In genomic region chr14:97975960-97976359, GRCh38 we compare ENCODE assay signal across 15 cellular contexts.
DNase-seq lines count a peak whose midpoint lies in the region; ATAC-seq and TF ChIP-seq lines count a peak whose summit lies in the region.
"Had no signal": no experiment of that assay in that cellular context is flagged by ENCODE, and none has a peak within 500 bp of the region (broad histone marks: within the 10 kb centered on the region; RNA-seq: fewer than 3 reads in every experiment).

No MANE protein-coding gene starts in this region.

- H3K27me3 ChIP-seq in right atrium auricular region: no peaks in the 10 kb centered on the region
- H3K27me3 ChIP-seq in effector memory CD4-positive, alpha-beta T cell (replicated peaks; ENCODE audit: control insufficient read depth, insufficient read depth, low read length, poor library complexity, severe bottlenecking): no peaks in the 10 kb centered on the region
- no peaks in the 10 kb centered on the region for H3K27me3 ChIP-seq in thyroid gland
- H3K27me3 ChIP-seq in neural progenitor cell: no peaks in the 10 kb centered on the region
- H3K27me3 ChIP-seq: gastrocnemius medialis had no signal

- H3K36me3 Mint-ChIP-seq in activated CD8-positive, alpha-beta T cell treated with anti-CD3 and anti-CD28 coated beads for 36 hours (ENCODE audit: low read depth): peaks cover 28% of the 10 kb centered on the region
- H3K36me3 Mint-ChIP-seq in neural progenitor cell: no peaks in the 10 kb centered on the region
- H3K36me3 Mint-ChIP-seq: immature natural killer cell had no signal

- H3K36me3 ChIP-seq in right atrium auricular region (no peaks in the 10 kb centered on the region), thyroid gland (no peaks in the 10 kb centered on the region), neural progenitor cell (no peaks in the 10 kb centered on the region)
- no peaks in the 10 kb centered on the region for H3K36me3 ChIP-seq in effector memory CD4-positive, alpha-beta T cell (ENCODE audit: control insufficient read depth, insufficient read depth, low read length)
- H3K36me3 ChIP-seq: gastrocnemius medialis had no signal

- peaks cover 68% of the 10 kb centered on the region for H3K4me1 Mint-ChIP-seq in activated CD8-positive, alpha-beta T cell treated with anti-CD3 and anti-CD28 coated beads for 36 hours (ENCODE audit: low read depth)
- peaks cover 23% of the 10 kb centered on the region for H3K4me1 Mint-ChIP-seq in neural progenitor cell

- H3K4me3 ChIP-seq in right atrium auricular region: no peak overlapping the region
- peak overlapping the region; percentile 60 for H3K4me3 ChIP-seq in effector memory CD4-positive, alpha-beta T cell (ENCODE audit: insufficient read depth, low read depth, low read length, poor library complexity, severe bottlenecking)
- no peak overlapping the region for H3K4me3 ChIP-seq in thyroid gland (replicated peaks in 1 of 3)
- no peak overlapping the region for H3K4me3 ChIP-seq in neural progenitor cell
- H3K4me3 ChIP-seq: gastrocnemius medialis had no signal

- H3K79me2 ChIP-seq in neural progenitor cell (ENCODE audit: low read depth): no peaks in the 10 kb centered on the region

- H3F3A ChIP-seq in neural progenitor cell (ENCODE audit: low read depth): no peaks in the 10 kb centered on the region

- 73 to 85% methylated on average over 6 of the region's 6 CpGs for WGBS in thyroid gland, 2 donors

- H3K9me3 ChIP-seq in right atrium auricular region (no peaks in the 10 kb centered on the region), thyroid gland (no peaks in the 10 kb centered on the region), neural progenitor cell (ENCODE audit: low read depth) (no peaks in the 10 kb centered on the region)
- H3K9me3 ChIP-seq in effector memory CD4-positive, alpha-beta T cell (ENCODE audit: control insufficient read depth, low read length): no peaks in the 10 kb centered on the region
- H3K9me3 ChIP-seq: gastrocnemius medialis had no signal

- CTCF ChIA-PET in activated CD8-positive, alpha-beta T cell treated with anti-CD3 and anti-CD28 coated beads for 36 hours (lab: Charles Lee): interaction anchor here (1.6 to 6.4 kb wide), 2 partner anchors 108 to 163 kb away, joined by 4 to 103 read pairs; no protein-coding TSS in a partner anchor

- DNase-seq in right atrium auricular region (ENCODE audit: low spot score) (no peak), cardiac septum (ENCODE audit: low spot score) (no peak), thyroid gland (no peak), neural progenitor cell (ENCODE audit: low spot score) (no peak)
- DNase-seq in activated CD8-positive, alpha-beta T cell treated with anti-CD3 and anti-CD28 coated beads for 36 hours: peak; percentile 16
- no peak for DNase-seq in effector memory CD4-positive, alpha-beta T cell
- DNase-seq: gastrocnemius medialis, immature natural killer cell, mesendoderm, MM.1S, NCI-H2081 treated with DMSO at 0.1 percent for 48 hours, nucleus accumbens, RPMI8226 had no signal

- POLR2A ChIA-PET in activated CD8-positive, alpha-beta T cell treated with anti-CD3 and anti-CD28 coated beads for 36 hours (lab: Charles Lee): interaction anchor here (1.0 kb wide), 1 partner anchor 263 kb away, joined by 4 read pairs; no protein-coding TSS in a partner anchor

- TF ChIP-seq CTCF in right atrium auricular region (IDR thresholded peaks at IDR 0.05) (no peak), thyroid gland (IDR thresholded peaks at IDR 0.05) (no peak), neural progenitor cell (IDR thresholded peaks at IDR 0.05) (no peak)
- TF ChIP-seq CTCF in activated CD8-positive, alpha-beta T cell treated with anti-CD3 and anti-CD28 coated beads for 36 hours (IDR thresholded peaks at IDR 0.05): no peak

- H3K9ac ChIP-seq in neural progenitor cell: no peak overlapping the region

- H3K27ac Mint-ChIP-seq in activated CD8-positive, alpha-beta T cell treated with anti-CD3 and anti-CD28 coated beads for 36 hours: peak overlapping the region; percentile 95
- no peak overlapping the region for H3K27ac Mint-ChIP-seq in neural progenitor cell

- no peaks in the 10 kb centered on the region for H4K20me1 ChIP-seq in neural progenitor cell (ENCODE audit: low read depth)

- no peak for TF ChIP-seq POLR2A in thyroid gland (IDR thresholded peaks at IDR 0.05)

- ATAC-seq in activated CD8-positive, alpha-beta T cell treated with anti-CD3 and anti-CD28 coated beads for 36 hours: no peak
- no peak for ATAC-seq in HG02970 (IDR thresholded peaks at IDR 0.05; ENCODE audit: low FRiP score, unreplicated experiment)
- no peak for ATAC-seq in GM18502 (IDR thresholded peaks at IDR 0.05; ENCODE audit: poor library complexity, unreplicated experiment)
- ATAC-seq: gastrocnemius medialis had no signal

- no peak overlapping the region for H3K4me2 ChIP-seq in neural progenitor cell

- peaks cover 0 to 38% of the 10 kb centered on the region in 2 donors for H3K4me1 ChIP-seq in right atrium auricular region
- peaks cover 34% of the 10 kb centered on the region for H3K4me1 ChIP-seq in effector memory CD4-positive, alpha-beta T cell (ENCODE audit: control insufficient read depth, insufficient read depth, low read length, poor library complexity, severe bottlenecking)
- H3K4me1 ChIP-seq in thyroid gland: peaks cover 10 to 15% of the 10 kb centered on the region in 2 donors
- no peaks in the 10 kb centered on the region for H3K4me1 ChIP-seq in neural progenitor cell
- H3K4me1 ChIP-seq: gastrocnemius medialis had no signal

- H2AFZ ChIP-seq in neural progenitor cell (replicated peaks): no peak overlapping the region

- no peaks in the 10 kb centered on the region for H3K9me3 Mint-ChIP-seq in activated CD8-positive, alpha-beta T cell treated with anti-CD3 and anti-CD28 coated beads for 36 hours
- H3K9me3 Mint-ChIP-seq in neural progenitor cell: no peaks in the 10 kb centered on the region

- H3K4me3 Mint-ChIP-seq in activated CD8-positive, alpha-beta T cell treated with anti-CD3 and anti-CD28 coated beads for 36 hours: peak overlapping the region; percentile 89
- H3K4me3 Mint-ChIP-seq in neural progenitor cell: no peak overlapping the region
- H3K4me3 Mint-ChIP-seq: immature natural killer cell had no signal

- no peaks in the 10 kb centered on the region for H3K27me3 Mint-ChIP-seq in activated CD8-positive, alpha-beta T cell treated with anti-CD3 and anti-CD28 coated beads for 36 hours
- peaks cover 4% of the 10 kb centered on the region for H3K27me3 Mint-ChIP-seq in neural progenitor cell (ENCODE audit: insufficient read depth, low read depth)

- H3K27ac ChIP-seq in right atrium auricular region (peak overlapping the region; percentile 73 to 77), thyroid gland (peak overlapping the region in 2 of 3 donors; percentile 75 to 82), neural progenitor cell (no peak overlapping the region)
- peak overlapping the region; percentile 71 for H3K27ac ChIP-seq in effector memory CD4-positive, alpha-beta T cell (ENCODE audit: insufficient read depth, low read length, poor library complexity, severe bottlenecking)
- H3K27ac ChIP-seq: gastrocnemius medialis had no signal

- intact Hi-C loops in cardiac septum (cut with DNase I): no loop called here
- intact Hi-C loops in activated CD8-positive, alpha-beta T cell treated with anti-CD3 and anti-CD28 coated beads for 36 hours (cut with micrococcal nuclease): loop anchor here (5.0 to 10.0 kb wide), 3 partner anchors 161 to 1296 kb away; partner anchors contain the start of gene BCL11B
- intact Hi-C loops in thyroid gland (cut with DNase I): no loop called here
